In the genomic region with DNA sequence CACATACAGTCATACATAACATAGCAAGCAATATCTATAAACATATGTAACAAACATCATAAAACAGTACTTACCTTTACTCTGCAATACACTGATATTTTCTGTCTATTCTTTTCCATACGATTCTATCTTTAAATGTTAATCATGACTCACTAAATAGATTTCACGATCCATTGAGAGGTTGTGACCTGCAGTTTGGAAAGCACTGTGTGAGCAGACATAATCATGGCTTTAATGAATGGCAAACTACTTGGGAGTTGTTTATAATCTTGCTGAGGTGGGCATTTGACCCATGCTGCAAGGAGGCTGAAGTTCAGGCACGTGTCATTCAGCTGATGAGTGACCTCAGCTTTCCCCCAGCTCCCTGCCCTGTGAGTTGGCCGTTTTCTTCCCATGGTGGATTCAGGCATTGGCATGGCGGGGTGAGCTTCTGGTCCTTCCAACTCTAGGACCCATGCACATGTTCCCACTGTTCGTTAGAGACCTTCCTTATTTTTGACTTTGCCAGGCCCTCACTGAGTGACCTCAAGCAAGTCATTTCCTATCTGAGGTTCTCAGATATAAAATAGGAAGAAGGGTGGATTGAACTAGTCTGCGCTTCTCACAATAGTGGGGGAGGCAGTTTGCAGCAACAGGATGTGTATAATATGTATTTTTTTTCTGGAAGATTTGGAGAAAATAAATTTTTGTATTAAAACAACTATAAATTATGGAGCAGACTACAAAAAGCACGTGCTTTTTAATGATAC, we compare ENCODE assay signal across 15 cellular contexts. TPM values are rescaled to one million over a fixed set of nuclear protein-coding genes. Genes with fewer than 3 reads are reported as not detected.
"Had no signal": no experiment of that assay in that cellular context is flagged by ENCODE, and none has a peak within 500 bp of the region (broad histone marks: within the 10 kb centered on the region; RNA-seq: fewer than 3 reads in every experiment).

No MANE protein-coding gene starts in this region.

- ATAC-seq: body of pancreas; natural killer cell treated with Interleukin-12 subunit alpha and Interleukin-12 subunit beta and Interleukin-15 and Interleukin-18, amount 100 ng/mL, for 72 hours; psoas muscle; stimulated activated naive CD8-positive, alpha-beta T cell treated with anti-CD3 and anti-CD28 coated beads, Interleukin-15, Interleukin-2, amounts not matched to agents 100 U/mL and 50 U/mL, for 24 hours had no signal

- H3K9me3 ChIP-seq: body of pancreas, esophagus muscularis mucosa, psoas muscle, sigmoid colon had no signal

- H3K27ac ChIP-seq: body of pancreas, esophagus muscularis mucosa, psoas muscle, sigmoid colon had no signal

- H3K4me3 ChIP-seq: body of pancreas, esophagus muscularis mucosa, psoas muscle, sigmoid colon had no signal

- H3K4me1 ChIP-seq: body of pancreas, esophagus muscularis mucosa, psoas muscle, sigmoid colon had no signal

- DNase-seq: activated B cell treated with CpG ODN at 0.5 μM for 24 hours; activated CD4-positive, alpha-beta T cell treated with anti-CD3 and anti-CD28 coated beads, Interleukin-2, amount 50 U/mL, for 1 hour; activated effector memory CD4-positive, alpha-beta T cell treated with Interleukin-2 at 50 U/mL for 16 hours; activated T-cell treated with anti-CD3 and anti-CD28 coated beads, Interleukin-2, amount 50 U/mL, for 1 hour; amniotic stem cell; body of pancreas; central memory CD4-positive, alpha-beta T cell; endodermal cell; glutamatergic neuron; immature natural killer cell; psoas muscle; sigmoid colon; stimulated activated naive CD8-positive, alpha-beta T cell treated with anti-CD3 and anti-CD28 coated beads, Interleukin-15, Interleukin-2, amounts not matched to agents 100 U/mL and 50 U/mL, for 24 hours had no signal

RNA-seq across cellular contexts. Expression of a gene that starts 41.7 kb away (rescaled TPM):
- total RNA-seq: activated B cell treated with CpG ODN at 0.5 μM for 24 hours; natural killer cell treated with Interleukin-12 subunit alpha and Interleukin-12 subunit beta and Interleukin-15 and Interleukin-18, amount 100 ng/mL, for 72 hours had no signal
- polyA plus RNA-seq: immature natural killer cell had no signal
